8 cellular contexts compared by ENCODE assay signal in genomic region chr13:20127563-20128458, GRCh38. TPM values are rescaled to one million over a fixed set of nuclear protein-coding genes. Genes with fewer than 3 reads are reported as not detected.
A peak's percentile ranks its signal among the peaks of the same experiment; 100 is the strongest.
DNase-seq lines count a peak whose midpoint lies in the region; ATAC-seq, FAIRE-seq and TF ChIP-seq lines count a peak whose summit lies in the region.

No MANE protein-coding gene starts in this region.

- no peaks in the 10 kb centered on the region for H3K36me3 ChIP-seq in MM.1S (replicated peaks; ENCODE audit: insufficient read depth, low read length)

- H3K9ac ChIP-seq in MM.1S (ENCODE audit: low read length) = peak overlapping the region; percentile 71

- no peak for FAIRE-seq in D721Med (lab: Jason Lieb, UNC)

- no peaks in the 10 kb centered on the region for H3K9me3 Mint-ChIP-seq in activated CD4-positive, alpha-beta memory T cell treated with anti-CD3 and anti-CD28 coated beads for 36 hours
- H3K9me3 Mint-ChIP-seq in memory B cell = no peaks in the 10 kb centered on the region
- no peaks in the 10 kb centered on the region for H3K9me3 Mint-ChIP-seq in stimulated activated naive CD8-positive, alpha-beta T cell treated with anti-CD3 and anti-CD28 coated beads, Interleukin-15, Interleukin-2, amounts not matched to agents 100 ng/mL and 50 ng/mL, for 24 hours

- POLR2A ChIA-PET in activated CD4-positive, alpha-beta memory T cell treated with anti-CD3 and anti-CD28 coated beads for 36 hours (lab: Charles Lee) = interaction anchor here (1.3 to 2.0 kb wide), 2 partner anchors 9 to 32 kb away, joined by 4 to 29 read pairs; no protein-coding TSS in a partner anchor

- peak; percentile 31 for TF ChIP-seq CTCF in D721Med (IDR thresholded peaks at IDR 0.05; ENCODE audit: insufficient read depth, missing control alignments)
- TF ChIP-seq CTCF in MM.1S (IDR thresholded peaks at IDR 0.05; ENCODE audit: low read length) = peak; percentile 34
- TF ChIP-seq CTCF in epithelial cell of esophagus (IDR thresholded peaks at IDR 0.05; ENCODE audit: insufficient read depth, low read depth, low read length, missing control alignments) = peak; percentile 27

- no peak overlapping the region for H3K27ac Mint-ChIP-seq in activated CD4-positive, alpha-beta memory T cell treated with anti-CD3 and anti-CD28 coated beads for 36 hours
- H3K27ac Mint-ChIP-seq in memory B cell = no peak overlapping the region
- H3K27ac Mint-ChIP-seq in stimulated activated naive CD8-positive, alpha-beta T cell treated with anti-CD3 and anti-CD28 coated beads, Interleukin-15, Interleukin-2, amounts not matched to agents 100 ng/mL and 50 ng/mL, for 24 hours = no peak overlapping the region

- no peaks in the 10 kb centered on the region for H4K20me1 ChIP-seq in MM.1S (ENCODE audit: insufficient read depth, low read length)

- intact Hi-C loops in activated CD4-positive, alpha-beta memory T cell treated with anti-CD3 and anti-CD28 coated beads for 36 hours (cut with micrococcal nuclease) = loop anchor here (2.0 to 10.0 kb wide), 2 partner anchors 35 to 143 kb away; no protein-coding TSS in a partner anchor

- ATAC-seq in GM21529 (IDR thresholded peaks at IDR 0.05; ENCODE audit: unreplicated experiment) (peak; percentile 71), memory B cell (ENCODE audit: low read depth) (peak; percentile 65), HG03039 (IDR thresholded peaks at IDR 0.05; ENCODE audit: unreplicated experiment) (no peak)

- H3K36me3 Mint-ChIP-seq in activated CD4-positive, alpha-beta memory T cell treated with anti-CD3 and anti-CD28 coated beads for 36 hours = no peaks in the 10 kb centered on the region
- no peaks in the 10 kb centered on the region for H3K36me3 Mint-ChIP-seq in memory B cell
- H3K36me3 Mint-ChIP-seq in stimulated activated naive CD8-positive, alpha-beta T cell treated with anti-CD3 and anti-CD28 coated beads, Interleukin-15, Interleukin-2, amounts not matched to agents 100 ng/mL and 50 ng/mL, for 24 hours (ENCODE audit: low read depth) = no peaks in the 10 kb centered on the region

- no peaks in the 10 kb centered on the region for H3K9me3 ChIP-seq in MM.1S (replicated peaks; ENCODE audit: insufficient read depth, low read length)

- H3K4me3 ChIP-seq in MM.1S (ENCODE audit: low read length) (peak overlapping the region; percentile 65), epithelial cell of esophagus (ENCODE audit: low read length) (peak overlapping the region; percentile 49)

- H3K4me1 ChIP-seq in MM.1S (ENCODE audit: low read length) = no peaks in the 10 kb centered on the region

- H3K27me3 Mint-ChIP-seq in activated CD4-positive, alpha-beta memory T cell treated with anti-CD3 and anti-CD28 coated beads for 36 hours = peaks cover 17% of the 10 kb centered on the region
- H3K27me3 Mint-ChIP-seq in memory B cell = peaks cover 4% of the 10 kb centered on the region
- H3K27me3 Mint-ChIP-seq in stimulated activated naive CD8-positive, alpha-beta T cell treated with anti-CD3 and anti-CD28 coated beads, Interleukin-15, Interleukin-2, amounts not matched to agents 100 ng/mL and 50 ng/mL, for 24 hours = peaks cover 26% of the 10 kb centered on the region

- no peaks in the 10 kb centered on the region for H3K9me2 ChIP-seq in MM.1S (replicated peaks; ENCODE audit: insufficient read depth, low read length)

- H3K27me3 ChIP-seq in MM.1S (replicated peaks; ENCODE audit: insufficient read depth, low read length) = no peaks in the 10 kb centered on the region

- CTCF ChIA-PET in activated CD4-positive, alpha-beta memory T cell treated with anti-CD3 and anti-CD28 coated beads for 36 hours (lab: Charles Lee) = interaction anchor here (0.7 to 2.5 kb wide), 9 partner anchors 9 to 486 kb away, joined by 3 to 16 read pairs (median 4); partner anchors contain the start of gene GJA3

- H2AFZ ChIP-seq in MM.1S (ENCODE audit: low read length) = peak overlapping the region; percentile 86

- H3K4me1 Mint-ChIP-seq in activated CD4-positive, alpha-beta memory T cell treated with anti-CD3 and anti-CD28 coated beads for 36 hours (ENCODE audit: low read depth) = no peaks in the 10 kb centered on the region
- H3K4me1 Mint-ChIP-seq in memory B cell = no peaks in the 10 kb centered on the region
- no peaks in the 10 kb centered on the region for H3K4me1 Mint-ChIP-seq in stimulated activated naive CD8-positive, alpha-beta T cell treated with anti-CD3 and anti-CD28 coated beads, Interleukin-15, Interleukin-2, amounts not matched to agents 100 ng/mL and 50 ng/mL, for 24 hours (ENCODE audit: low read depth)

- peak overlapping the region; percentile 86 for H3K4me2 ChIP-seq in MM.1S (ENCODE audit: low read depth, low read length)

- H3K27ac ChIP-seq in MM.1S (ENCODE audit: low read length) = peak overlapping the region; percentile 52; the same call in 1 of the 2 replicates

- DNase-seq in D721Med (ENCODE audit: insufficient read length, low spot score) (no peak), MM.1S (peak; percentile 18), epithelial cell of esophagus (ENCODE audit: low read depth) (peak; percentile 38), memory B cell (ENCODE audit: low spot score in 2 of 2) (peak in 1 of 2 donors; percentile 41)
- DNase-seq in activated CD4-positive, alpha-beta memory T cell treated with anti-CD3 and anti-CD28 coated beads for 36 hours = peak; percentile 61

- peak overlapping the region; percentile 66 for H3K4me3 Mint-ChIP-seq in activated CD4-positive, alpha-beta memory T cell treated with anti-CD3 and anti-CD28 coated beads for 36 hours
- peak overlapping the region; percentile 63 for H3K4me3 Mint-ChIP-seq in memory B cell
- H3K4me3 Mint-ChIP-seq in stimulated activated naive CD8-positive, alpha-beta T cell treated with anti-CD3 and anti-CD28 coated beads, Interleukin-15, Interleukin-2, amounts not matched to agents 100 ng/mL and 50 ng/mL, for 24 hours = peak overlapping the region; percentile 70

- no peaks in the 10 kb centered on the region for H3K79me2 ChIP-seq in MM.1S (ENCODE audit: low read length)

- no peaks in the 10 kb centered on the region for H3F3A ChIP-seq in MM.1S (ENCODE audit: insufficient read depth, low read length)

RNA-seq across cellular contexts. Expression of gene GJA3, which starts 33.0 kb away (rescaled TPM):
- under 1 TPM; 0.14 to 0.29 TPM for total RNA-seq in activated CD4-positive, alpha-beta memory T cell treated with anti-CD3 and anti-CD28 coated beads for 36 hours
